Comparison of ENCODE assay signal across 8 cellular contexts in the genomic region with DNA sequence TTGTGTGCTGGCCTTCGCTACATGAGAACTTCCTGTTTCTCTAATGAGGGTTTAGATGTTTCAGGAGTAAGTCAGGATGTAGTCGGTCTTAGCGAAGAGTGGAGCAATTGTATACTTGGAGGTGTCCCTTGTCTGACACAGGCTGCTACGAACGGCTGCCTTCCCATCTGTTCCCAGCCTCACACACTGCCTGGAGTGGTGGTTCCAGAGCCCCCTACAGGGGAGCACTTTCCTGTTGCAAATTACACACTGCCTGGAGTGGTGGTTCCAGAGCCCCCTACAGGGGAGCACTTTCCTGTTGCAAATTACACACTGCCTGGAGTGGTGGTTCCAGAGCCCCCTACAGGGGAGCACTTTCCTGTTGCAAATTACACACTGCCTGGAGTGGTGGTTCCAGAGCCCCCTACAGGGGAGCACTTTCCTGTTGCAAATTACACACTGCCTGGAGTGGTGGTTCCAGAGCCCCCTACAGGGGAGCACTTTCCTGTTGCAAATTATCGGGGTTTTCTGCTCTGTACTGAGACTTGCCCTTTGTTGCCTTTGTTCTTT.
A peak's percentile ranks its signal among the peaks of the same experiment; 100 is the strongest.
DNase-seq lines count a peak whose midpoint lies in the region; ATAC-seq and TF ChIP-seq lines count a peak whose summit lies in the region.
"Not testable (repeated sequence)": the region's sequence is repeated elsewhere in the genome, so short reads cannot be mapped to it uniquely, and the experiment has no call there.

No MANE protein-coding gene starts in this region.

- peak overlapping the region; percentile 29 for H3K4me2 ChIP-seq in mammary epithelial cell (ENCODE audit: insufficient read depth, low read depth, low read length)

- not testable (repeated sequence) for H3K9ac ChIP-seq in mammary epithelial cell (ENCODE audit: insufficient read depth, low read length)

- H3K79me2 ChIP-seq in mammary epithelial cell (ENCODE audit: insufficient read depth, low read length) = not testable (repeated sequence)

- ATAC-seq in SK-N-SH treated with all-trans-retinoic acid at 6 μM for 48 hours = peak; percentile 36; the same call in 1 of the 3 replicates

- whole genome bisulfite sequencing in mammary epithelial cell (ENCODE audit: low coverage, missing lambda C conversion rate) = 4% methylated on average over 5 of the region's 6 CpGs
- WGBS in mesodermal cell (ENCODE audit: insufficient coverage in 2 of 2), 2 experiments = 54 to 91% methylated on average over 1 to 3 of the region's 6 CpGs
- 36 to 52% methylated on average over 6 of the region's 6 CpGs for WGBS in testis, 2 donors

- H3K36me3 ChIP-seq in mammary epithelial cell (ENCODE audit: insufficient read depth, low read length); mesodermal cell (ENCODE audit: control insufficient read depth, insufficient read depth, low read length); testis (ENCODE audit: low read depth, missing control alignments): not testable (repeated sequence)

- intact Hi-C loops in mammary epithelial cell (cut with micrococcal nuclease) = not testable (repeated sequence)
- intact Hi-C loops in testis (cut with DNase I; ENCODE audit: low total_unique reads) = loop anchor here (10.0 kb wide), 1 partner anchor 344 kb away; no protein-coding TSS in a partner anchor

- in situ Hi-C loops in mammary epithelial cell (cut with MboI; ENCODE audit: low sequenced_read_pairs in 2 of 2) = loop anchor here (10.0 to 25.0 kb wide), 2 partner anchors 344 to 646 kb away; no protein-coding TSS in a partner anchor

- H3K4me3 ChIP-seq in mammary epithelial cell (replicated peaks in 1 of 3; ENCODE audit: insufficient read depth in 1 of 3, low read depth in 2 of 3, low read length in 3 of 3); mesodermal cell (ENCODE audit: extremely low read depth, insufficient read depth, low read length, poor library complexity, severe bottlenecking); testis: not testable (repeated sequence)

- not testable (repeated sequence) for TF ChIP-seq POLR2A in testis (IDR thresholded peaks at IDR 0.05)

- not testable (repeated sequence) for H3K4me1 ChIP-seq in mammary epithelial cell (ENCODE audit: insufficient read depth, low read length); mesodermal cell (ENCODE audit: control insufficient read depth, insufficient read depth, low read length, poor library complexity, severe bottlenecking)
- peaks cover 13% of the 10 kb centered on the region for H3K4me1 ChIP-seq in testis

- dilution Hi-C loops in mammary epithelial cell (cut with HindIII; ENCODE audit: low sequenced_read_pairs) = not testable (repeated sequence)

- H3K9me3 ChIP-seq in mammary epithelial cell (replicated peaks; ENCODE audit: insufficient read depth, low read length); mesodermal cell (ENCODE audit: control insufficient read depth, low read length); testis: not testable (repeated sequence)

- peak overlapping the region; percentile 36 for H2AFZ ChIP-seq in mammary epithelial cell (ENCODE audit: low read depth, low read length)

- TF ChIP-seq CTCF in mammary epithelial cell (conservative IDR thresholded peaks at IDR 0.05 in 1 of 2, IDR thresholded peaks at IDR 0.05 in 1 of 2; ENCODE audit: extremely low read depth in 1 of 2, insufficient read depth in 1 of 2, low read depth in 1 of 2, low read length in 2 of 2) = not testable (repeated sequence)
- peak in 1 of 3 experiments; percentile 41 for TF ChIP-seq CTCF in testis (IDR thresholded peaks at IDR 0.05)

- DNase-seq in DMS53 (lab: John Stamatoyannopoulos, UW) (peak; percentile 19), HuH-7 (ENCODE audit: low spot score) (peak; percentile 4), NCI-H526 treated with DMSO at 0.1 percent for 48 hours (lab: John Stamatoyannopoulos, UW) (peak; percentile 83), mammary epithelial cell (peak; percentile 71), foreskin melanocyte (peak; percentile 89), testis (peak; percentile 46)

- H4K20me1 ChIP-seq in mammary epithelial cell (ENCODE audit: insufficient read depth, low read length) = not testable (repeated sequence)

- not testable (repeated sequence) for H3K27me3 ChIP-seq in mammary epithelial cell (ENCODE audit: insufficient read depth, low read length); testis

- H3K27ac ChIP-seq in mammary epithelial cell (ENCODE audit: insufficient read depth, low read depth, low read length); testis: not testable (repeated sequence)
- H3K27ac ChIP-seq in mesodermal cell (ENCODE audit: low read depth, low read length, severe bottlenecking) = peak overlapping the region; percentile 64

- CTCF ChIA-PET in mammary epithelial cell (lab: Charles Lee; ENCODE audit: low non-redundant PET) = not testable (repeated sequence)

- BruUV-seq in mammary epithelial cell (replicated peaks; lab: Mats Ljungman, UMichigan) = not testable (repeated sequence)

Comparison
In these comparisons a context has a peak if more than half of its experiments do, and no peak if none do; other contexts are left out.
1. DNase-seq: peak in every context shown above with its lines; median percentile 89 in foreskin melanocyte; 83 in NCI-H526 treated with DMSO at 0.1 percent for 48 hours; 71 in mammary epithelial cell; 46 in testis; 19 in DMS53; 4 in HuH-7.